12 cellular contexts compared by ENCODE assay signal in genomic region chr21:34797202-34797527, GRCh38.
DNase-seq lines count a peak whose midpoint lies in the region; ATAC-seq, FAIRE-seq and TF ChIP-seq lines count a peak whose summit lies in the region.
"Had no signal": no experiment of that assay in that cellular context is flagged by ENCODE, and none has a peak within 500 bp of the region (broad histone marks: within the 10 kb centered on the region; RNA-seq: fewer than 3 reads in every experiment).

No MANE protein-coding gene starts in this region.

- DNase-seq in Calu3: no peak
- no peak for DNase-seq in left lung
- DNase-seq in small intestine: peak; percentile 93
- no peak for DNase-seq in SIG-M5 treated with dmso at 0.1 percent for 504 hours (lab: John Stamatoyannopoulos, UW; ENCODE audit: unreplicated experiment)
- no peak for DNase-seq in NCI-H1105 treated with DMSO at 0.1 percent for 48 hours (lab: John Stamatoyannopoulos, UW)
- DNase-seq in HuH-7 (ENCODE audit: low spot score): no peak
- DNase-seq: GOT3, NCI-H748 treated with DMSO at 0.1 percent for 48 hours, retina, T-helper 17 cell had no signal

- H3K36me3 Mint-ChIP-seq in Calu3 (ENCODE audit: insufficient read depth, unreplicated experiment): peaks cover 52% of the 10 kb centered on the region
- H3K36me3 Mint-ChIP-seq in activated T-helper 17 cell treated with anti-CD3 and anti-CD28 coated beads, Interleukin-2, amount 50 U/mL, for 72 hours (ENCODE audit: low read depth): peaks cover 99% of the 10 kb centered on the region

- no peak for ATAC-seq in activated T-helper 17 cell treated with anti-CD3 and anti-CD28 coated beads, Interleukin-2, amount 50 U/mL, for 72 hours (replicated peaks)
- no peak for ATAC-seq in left lung
- ATAC-seq: T-helper 17 cell had no signal

- H3K4me3 ChIP-seq in left lung: no peak overlapping the region
- H3K4me3 ChIP-seq in small intestine (ENCODE audit: low read depth in 1 of 2, low read length in 2 of 2): no peak overlapping the region

- no peaks in the 10 kb centered on the region for H3K9me3 ChIP-seq in left lung
- H3K9me3 ChIP-seq in small intestine (ENCODE audit: control insufficient read depth, low read depth): no peaks in the 10 kb centered on the region

- peaks cover 12 to 41% of the 10 kb centered on the region in 2 donors for H3K4me1 ChIP-seq in left lung
- peaks cover 12 to 18% of the 10 kb centered on the region in 2 donors for H3K4me1 ChIP-seq in small intestine (ENCODE audit: control insufficient read depth in 2 of 2, insufficient read depth in 1 of 2, low read depth in 1 of 2, low read length in 1 of 2)

- no peaks in the 10 kb centered on the region for H3K9me3 Mint-ChIP-seq in Calu3 (ENCODE audit: low read depth, unreplicated experiment)
- H3K9me3 Mint-ChIP-seq in activated T-helper 17 cell treated with anti-CD3 and anti-CD28 coated beads, Interleukin-2, amount 50 U/mL, for 72 hours: no peaks in the 10 kb centered on the region

- no peak overlapping the region for H3K4me3 Mint-ChIP-seq in Calu3 (ENCODE audit: low read depth, unreplicated experiment)
- no peak overlapping the region for H3K4me3 Mint-ChIP-seq in activated T-helper 17 cell treated with anti-CD3 and anti-CD28 coated beads, Interleukin-2, amount 50 U/mL, for 72 hours
- H3K4me3 Mint-ChIP-seq: T-helper 17 cell had no signal

- intact Hi-C loops in Calu3 (cut with micrococcal nuclease; ENCODE audit: unreplicated experiment): loop anchor here (10.0 kb wide), 1 partner anchor 102 kb away; no protein-coding TSS in a partner anchor
- intact Hi-C loops in left lung (cut with DNase I): no loop called here

- CTCF ChIA-PET in Calu3 (lab: Charles Lee): interaction anchor here (0.9 to 1.5 kb wide), 3 partner anchors 11 to 51 kb away, joined by 4 to 7 read pairs (median 4); no protein-coding TSS in a partner anchor

- H3K27me3 ChIP-seq in left lung (no peaks in the 10 kb centered on the region), small intestine (ENCODE audit: control insufficient read depth in 2 of 2, insufficient read depth in 2 of 2, low read length in 2 of 2) (no peaks in the 10 kb centered on the region)

- peak overlapping the region; percentile 61 for H3K27ac Mint-ChIP-seq in Calu3 (ENCODE audit: unreplicated experiment)
- peak overlapping the region; percentile 52 for H3K27ac Mint-ChIP-seq in activated T-helper 17 cell treated with anti-CD3 and anti-CD28 coated beads, Interleukin-2, amount 50 U/mL, for 72 hours

- FAIRE-seq in small intestine (lab: Jason Lieb, UNC): no peak

- peaks cover 0 to 83% of the 10 kb centered on the region in 2 donors for H3K36me3 ChIP-seq in left lung
- peaks cover 0 to 3% of the 10 kb centered on the region in 2 donors for H3K36me3 ChIP-seq in small intestine (ENCODE audit: control insufficient read depth in 2 of 2, insufficient read depth in 2 of 2, low read length in 2 of 2)

- TF ChIP-seq CTCF in Calu3 (IDR thresholded peaks at IDR 0.05; ENCODE audit: unreplicated experiment) (no peak), left lung (IDR thresholded peaks at IDR 0.05) (no peak)

- peak overlapping the region; percentile 37 to 39 for H3K27ac ChIP-seq in left lung
- peak overlapping the region; percentile 79 to 92 for H3K27ac ChIP-seq in small intestine (ENCODE audit: low read depth in 1 of 2, low read length in 1 of 2)
- H3K27ac ChIP-seq: C4-2B had no signal

- H3K27me3 Mint-ChIP-seq in Calu3 (ENCODE audit: unreplicated experiment): no peaks in the 10 kb centered on the region
- no peaks in the 10 kb centered on the region for H3K27me3 Mint-ChIP-seq in activated T-helper 17 cell treated with anti-CD3 and anti-CD28 coated beads, Interleukin-2, amount 50 U/mL, for 72 hours
- H3K27me3 Mint-ChIP-seq: T-helper 17 cell had no signal

- H3K4me1 Mint-ChIP-seq in Calu3 (ENCODE audit: low read depth, unreplicated experiment): peaks cover 72% of the 10 kb centered on the region
- H3K4me1 Mint-ChIP-seq in activated T-helper 17 cell treated with anti-CD3 and anti-CD28 coated beads, Interleukin-2, amount 50 U/mL, for 72 hours: no peaks in the 10 kb centered on the region

- BruUV-seq in Calu3 (replicated peaks; lab: Mats Ljungman, UMichigan): no TSS peak
